In the genomic region with DNA sequence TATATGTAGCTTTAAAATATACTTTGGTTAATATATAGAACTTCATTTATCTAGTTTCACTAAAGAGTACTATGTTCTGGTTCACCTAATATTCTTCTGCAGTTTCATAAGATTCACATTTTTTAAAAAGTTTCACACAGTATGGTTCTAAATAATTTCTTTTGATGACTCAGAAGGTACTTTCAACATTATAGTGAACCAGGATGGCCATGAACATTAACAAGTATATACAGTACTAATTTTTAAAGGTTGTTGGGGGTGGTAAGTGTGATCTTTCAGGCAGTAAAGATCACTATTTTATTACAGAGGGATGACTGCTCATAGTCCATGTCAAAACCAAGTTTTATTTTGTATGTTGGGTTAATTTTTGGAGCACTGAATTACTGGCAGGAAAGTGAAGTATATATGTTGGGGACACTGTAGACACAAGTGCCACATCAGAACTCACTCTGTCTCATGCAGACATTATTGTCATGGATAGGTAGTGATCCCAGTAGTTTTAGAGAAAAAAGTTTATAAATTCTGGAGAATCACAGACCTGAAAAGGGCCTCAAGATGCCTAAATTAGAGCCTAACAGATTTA, we compare ENCODE assay signal across 15 cellular contexts. TPM values are rescaled to one million over a fixed set of nuclear protein-coding genes. Genes with fewer than 3 reads are reported as not detected.
DNase-seq lines count a peak whose midpoint lies in the region; ATAC-seq, FAIRE-seq and TF ChIP-seq lines count a peak whose summit lies in the region.
"Had no signal": no experiment of that assay in that cellular context is flagged by ENCODE, and none has a peak within 500 bp of the region (broad histone marks: within the 10 kb centered on the region; RNA-seq: fewer than 3 reads in every experiment).

No MANE protein-coding gene starts in this region.

- no peak for TF ChIP-seq POLR2A in breast epithelium (IDR thresholded peaks at IDR 0.05)

- intact Hi-C loops in CD4-positive, alpha-beta T cell (cut with DNase I, micrococcal nuclease) = loop anchor here (5.0 kb wide), 1 partner anchor 231 kb away; no protein-coding TSS in a partner anchor
- intact Hi-C loops in breast epithelium (cut with DNase I; ENCODE audit: low total_unique reads) (no loop called here), head of caudate nucleus (cut with DNase I) (no loop called here)

- FAIRE-seq in RCC 7860 (lab: Jason Lieb, UNC) = no peak
- FAIRE-seq: H54, kidney had no signal

- H3K4me1 ChIP-seq in breast epithelium = peaks cover 0 to 11% of the 10 kb centered on the region in 2 donors

- no peak overlapping the region for H3K4me3 ChIP-seq in breast epithelium
- H3K4me3 ChIP-seq: SK-N-MC had no signal

- H3K36me3 ChIP-seq in breast epithelium = no peaks in the 10 kb centered on the region

- H3K27me3 Mint-ChIP-seq in CD4-positive, alpha-beta T cell = no peaks in the 10 kb centered on the region
- no peaks in the 10 kb centered on the region for H3K27me3 Mint-ChIP-seq in nephron progenitor cell (ENCODE audit: low read depth, poor library complexity)
- H3K27me3 Mint-ChIP-seq: activated B cell treated with CpG ODN at 0.5 μM for 24 hours had no signal

- no peaks in the 10 kb centered on the region for H3K9me3 Mint-ChIP-seq in CD4-positive, alpha-beta T cell
- H3K9me3 Mint-ChIP-seq in nephron progenitor cell = no peaks in the 10 kb centered on the region
- H3K9me3 Mint-ChIP-seq: activated B cell treated with CpG ODN at 0.5 μM for 24 hours had no signal

- no peaks in the 10 kb centered on the region for H3K27me3 ChIP-seq in CD4-positive, alpha-beta T cell (ENCODE audit: control insufficient read depth, insufficient read depth, low read length)
- H3K27me3 ChIP-seq in breast epithelium = no peaks in the 10 kb centered on the region

- CTCF ChIA-PET in CD4-positive, alpha-beta T cell (lab: Charles Lee) = no interaction called here

- no peak overlapping the region for H3K27ac ChIP-seq in CD4-positive, alpha-beta T cell (ENCODE audit: low read depth, low read length)
- H3K27ac ChIP-seq in breast epithelium = peak overlapping the region; percentile 79 to 80
- H3K27ac ChIP-seq: SK-N-MC had no signal

- no peak for TF ChIP-seq CTCF in CD4-positive, alpha-beta T cell (IDR thresholded peaks at IDR 0.05)
- TF ChIP-seq CTCF in breast epithelium (IDR thresholded peaks at IDR 0.05) = no peak
- no peak for TF ChIP-seq CTCF in nephron progenitor cell (IDR thresholded peaks at IDR 0.05)

- peak overlapping the region; percentile 15 for H3K27ac Mint-ChIP-seq in CD4-positive, alpha-beta T cell
- H3K27ac Mint-ChIP-seq in nephron progenitor cell = peak overlapping the region; percentile 15
- H3K27ac Mint-ChIP-seq: activated B cell treated with CpG ODN at 0.5 μM for 24 hours had no signal

- POLR2A ChIA-PET in CD4-positive, alpha-beta T cell (lab: Charles Lee) = no interaction called here

- H3K36me3 Mint-ChIP-seq in CD4-positive, alpha-beta T cell (ENCODE audit: low read depth) = peaks cover 87% of the 10 kb centered on the region
- peaks cover 20% of the 10 kb centered on the region for H3K36me3 Mint-ChIP-seq in nephron progenitor cell (ENCODE audit: low read depth)

- no peak for DNase-seq in CD4-positive, alpha-beta T cell
- DNase-seq in breast epithelium (ENCODE audit: low spot score in 2 of 2) (no peak), nephron progenitor cell (no peak), NCI-H2081 (lab: John Stamatoyannopoulos, UW) (no peak), RCC 7860 (ENCODE audit: low spot score) (no peak), head of caudate nucleus (no peak)
- DNase-seq in stimulated activated CD4-positive, alpha-beta T cell treated with anti-CD3 and anti-CD28 coated beads, Interleukin-1b, Interleukin-23, amount 100 ng/mL, for 48 hours = no peak
- DNase-seq: activated B cell treated with CpG ODN at 0.5 μM for 24 hours; DMS79 treated with DMSO at 0.1 percent for 48 hours; kidney; NCI-H1436 treated with DMSO at 0.1 percent for 48 hours; stimulated activated CD8-positive, alpha-beta memory T cell treated with anti-CD3 and anti-CD28 coated beads, Interleukin-4, amount 100 ng/mL, for 48 hours had no signal

- no peak overlapping the region for H3K4me3 Mint-ChIP-seq in CD4-positive, alpha-beta T cell
- H3K4me3 Mint-ChIP-seq in nephron progenitor cell = no peak overlapping the region
- H3K4me3 Mint-ChIP-seq: activated B cell treated with CpG ODN at 0.5 μM for 24 hours had no signal

- H3K9me3 ChIP-seq in CD4-positive, alpha-beta T cell (ENCODE audit: control insufficient read depth, low read length) = no peaks in the 10 kb centered on the region
- H3K9me3 ChIP-seq in breast epithelium = no peaks in the 10 kb centered on the region

- ATAC-seq in CD4-positive, alpha-beta T cell (ENCODE audit: poor library complexity) = no peak
- peak; percentile 50 for ATAC-seq in HG02852 (IDR thresholded peaks at IDR 0.05; ENCODE audit: unreplicated experiment)

- H3K4me1 Mint-ChIP-seq in CD4-positive, alpha-beta T cell (ENCODE audit: low read depth) = peaks cover 26% of the 10 kb centered on the region
- peaks cover 31% of the 10 kb centered on the region for H3K4me1 Mint-ChIP-seq in nephron progenitor cell
- H3K4me1 Mint-ChIP-seq: activated B cell treated with CpG ODN at 0.5 μM for 24 hours had no signal

RNA-seq across cellular contexts. Expression of a gene that starts 60.0 kb away (rescaled TPM):
- total RNA-seq in CD4-positive, alpha-beta T cell = 10 to 100 TPM; 60.9 to 61.5 TPM
- total RNA-seq in breast epithelium = 10 to 100 TPM; 40.4 to 45.0 (median 43.3) TPM

Comparison
In these comparisons a context has a peak if more than half of its experiments do, and no peak if none do; other contexts are left out.
1. intact Hi-C loops: an anchor here in CD4-positive, alpha-beta T cell (5.0 kb wide); none called in breast epithelium and head of caudate nucleus.